9 cellular contexts compared by ENCODE assay signal in the genomic region with DNA sequence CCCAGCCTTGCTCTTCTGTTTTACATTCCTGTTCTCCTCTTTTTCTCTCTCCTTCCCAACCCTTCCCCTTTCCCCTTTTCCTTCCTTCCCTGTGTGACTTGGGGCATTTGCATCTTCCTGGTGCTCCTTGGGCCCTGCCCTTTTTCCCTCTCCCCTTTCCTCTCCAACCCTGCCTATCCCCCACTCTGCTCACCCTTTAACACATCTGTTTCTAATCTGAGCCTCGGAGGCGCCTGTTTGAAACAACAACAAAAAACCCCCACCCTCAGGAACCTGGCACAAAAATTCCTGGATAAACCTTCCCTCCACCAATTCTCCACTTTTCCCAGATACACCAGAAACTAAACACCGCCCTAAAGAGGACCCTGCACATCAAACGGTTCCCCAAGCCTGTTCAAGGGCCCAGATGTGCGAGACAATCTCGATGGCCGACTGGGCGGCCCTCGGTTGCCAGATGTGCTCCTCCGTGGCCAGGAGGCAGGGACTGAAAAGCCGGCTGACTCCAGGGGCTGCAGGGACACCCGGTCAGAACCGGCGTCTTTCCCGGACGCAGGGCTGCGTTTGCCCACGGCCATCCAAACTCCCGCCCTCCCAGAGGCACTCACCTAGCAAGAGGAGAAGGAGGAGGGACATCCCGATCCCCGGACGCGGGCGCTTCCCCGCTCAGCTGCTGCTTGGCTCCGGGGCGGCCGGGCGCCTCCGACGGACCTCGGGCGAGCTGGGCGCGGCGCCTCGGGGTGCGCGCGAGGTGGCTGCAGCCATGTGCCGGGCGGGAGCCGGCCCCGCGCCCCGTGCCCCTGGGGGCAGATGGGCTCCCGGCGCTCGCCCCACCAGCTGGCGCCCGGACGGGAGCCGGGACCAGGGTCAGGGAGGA. TPM values are rescaled to one million over a fixed set of nuclear protein-coding genes. Genes with fewer than 3 reads are reported as not detected.
A peak's percentile ranks its signal among the peaks of the same experiment; 100 is the strongest.
DNase-seq lines count a peak whose midpoint lies in the region; ATAC-seq and TF ChIP-seq lines count a peak whose summit lies in the region.
"Had no signal": no experiment of that assay in that cellular context is flagged by ENCODE, and none has a peak within 500 bp of the region (broad histone marks: within the 10 kb centered on the region; RNA-seq: fewer than 3 reads in every experiment).

No MANE protein-coding gene starts in this region.

- H3K27ac ChIP-seq in iPS DF 6.9 (ENCODE audit: low read length) (no peak overlapping the region), smooth muscle cell (ENCODE audit: low read depth) (peak overlapping the region; percentile 93)
- H3K27ac ChIP-seq: C4-2B had no signal

- H2AFZ ChIP-seq in smooth muscle cell (ENCODE audit: low read depth): peak overlapping the region; percentile 68

- peaks cover 52% of the 10 kb centered on the region for H3K79me2 ChIP-seq in smooth muscle cell (ENCODE audit: low read depth)

- ATAC-seq in HG03439 (IDR thresholded peaks at IDR 0.05; ENCODE audit: unreplicated experiment): no peak

- TF ChIP-seq CTCF in WI38 (IDR thresholded peaks at IDR 0.05; ENCODE audit: low read depth, low read length) (no peak), smooth muscle cell (IDR thresholded peaks at IDR 0.05; ENCODE audit: borderline replicate concordance, insufficient read depth, poor library complexity, severe bottlenecking) (no peak)

- DNase-seq in NCI-H748 (lab: John Stamatoyannopoulos, UW; ENCODE audit: unreplicated experiment) (peak; percentile 39), NCI-H748 treated with DMSO at 0.1 percent for 48 hours (lab: John Stamatoyannopoulos, UW) (no peak), iPS DF 6.9 (ENCODE audit: low read depth, low spot score) (no peak), smooth muscle cell (lab: John Stamatoyannopoulos, UW; ENCODE audit: unreplicated experiment) (no peak), cerebellum (ENCODE audit: low spot score) (no peak), cortex of kidney (lab: John Stamatoyannopoulos, UW) (no peak)

- H3K27me3 ChIP-seq in iPS DF 6.9 (ENCODE audit: control insufficient read depth, insufficient read depth, low read length) (no peaks in the 10 kb centered on the region), smooth muscle cell (ENCODE audit: low read depth) (no peaks in the 10 kb centered on the region)

- no CpG with 5 or more reads among the region's 53 CpGs for WGBS in iPS DF 6.9 (ENCODE audit: insufficient coverage, insufficient read length)
- WGBS in smooth muscle cell (ENCODE audit: low lambda C conversion rate): 1% methylated on average over 52 of the region's 53 CpGs

- H3K9ac ChIP-seq in smooth muscle cell (ENCODE audit: low read depth): peak overlapping the region; percentile 82

- H3K36me3 ChIP-seq in iPS DF 6.9 (ENCODE audit: control insufficient read depth, insufficient read depth, low read length) (no peaks in the 10 kb centered on the region), smooth muscle cell (ENCODE audit: low read depth) (no peaks in the 10 kb centered on the region)

- H3K4me3 ChIP-seq in WI38 (ENCODE audit: low read depth, low read length) (peak overlapping the region; percentile 90), iPS DF 6.9 (ENCODE audit: low read length) (peak overlapping the region; percentile 51; the same call in 1 of the 2 replicates), smooth muscle cell (peak overlapping the region; percentile 69)

- H4K20me1 ChIP-seq in smooth muscle cell (ENCODE audit: low read depth): peaks cover 5% of the 10 kb centered on the region

- H3K4me2 ChIP-seq in smooth muscle cell: peak overlapping the region; percentile 84

- peaks cover 19% of the 10 kb centered on the region for H3F3A ChIP-seq in smooth muscle cell (ENCODE audit: low read depth)

- H3K9me3 ChIP-seq in iPS DF 6.9 (ENCODE audit: control insufficient read depth, insufficient read depth, low read length): no peaks in the 10 kb centered on the region
- H3K9me3 ChIP-seq in smooth muscle cell (replicated peaks; ENCODE audit: low read depth): no peaks in the 10 kb centered on the region

- peaks cover 5% of the 10 kb centered on the region; the same call in 1 of the 2 replicates for H3K4me1 ChIP-seq in iPS DF 6.9 (ENCODE audit: control insufficient read depth, insufficient read depth, low read length)
- H3K4me1 ChIP-seq in smooth muscle cell (ENCODE audit: low read depth): peaks cover 30% of the 10 kb centered on the region

RNA-seq across cellular contexts. Expression of a gene that starts 0.5 kb away (rescaled TPM):
- total RNA-seq in smooth muscle cell (163 and 176 TPM in 2 replicates), cerebellum (16.5 TPM)
- 62.0 and 74.0 TPM in 2 replicates for polyA plus RNA-seq in smooth muscle cell
